12 cellular contexts compared by ENCODE assay signal in the genomic region with DNA sequence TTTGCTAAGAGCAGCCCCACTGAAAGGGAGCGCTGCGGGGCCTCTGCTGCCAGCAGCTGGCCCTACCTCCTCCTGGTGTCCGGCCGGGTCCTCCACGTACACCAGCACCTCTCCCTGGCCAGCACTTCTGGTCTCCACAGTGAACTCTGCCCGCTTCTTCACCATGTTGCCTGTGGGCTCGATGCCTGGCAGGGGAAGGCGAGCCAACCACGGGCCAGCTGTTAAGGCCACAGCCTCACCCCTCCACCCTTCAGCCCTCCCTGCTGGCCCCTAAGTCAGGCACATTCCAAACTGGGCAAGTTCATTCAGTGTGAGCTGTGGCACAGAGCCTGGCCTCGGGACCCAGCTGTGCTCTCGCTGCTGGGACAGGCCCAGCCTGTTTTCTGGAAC. TPM values are rescaled to one million over a fixed set of nuclear protein-coding genes. Genes with fewer than 3 reads are reported as not detected.
A peak's percentile ranks its signal among the peaks of the same experiment; 100 is the strongest.
DNase-seq lines count a peak whose midpoint lies in the region; ATAC-seq lines count a peak whose summit lies in the region.
"Had no signal": no experiment of that assay in that cellular context is flagged by ENCODE, and none has a peak within 500 bp of the region (broad histone marks: within the 10 kb centered on the region; RNA-seq: fewer than 3 reads in every experiment).

No MANE protein-coding gene starts in this region.

- H3K4me3 ChIP-seq in right cardiac atrium (ENCODE audit: low read length): no peak overlapping the region

- ATAC-seq in right cardiac atrium: no peak
- ATAC-seq in HG03457 (IDR thresholded peaks at IDR 0.05; ENCODE audit: unreplicated experiment): no peak
- ATAC-seq: HCT116; PC-3; stimulated activated naive B cell treated with anti-CD40 and anti-IgM and Interleukin-4, amounts not matched to agents 10 μg/mL and 1 μg/mL and 100 μg/mL, for 72 hours had no signal

- no peaks in the 10 kb centered on the region for H3K9me3 ChIP-seq in right cardiac atrium (ENCODE audit: control insufficient read depth, low read length)

- 44% methylated on average over 11 of the region's 11 CpGs for WGBS in right cardiac atrium

- peaks cover 8% of the 10 kb centered on the region for H3K4me1 ChIP-seq in right cardiac atrium (ENCODE audit: control insufficient read depth, insufficient read depth, low read length)

- peak; percentile 49 for DNase-seq in DMS 273 (lab: John Stamatoyannopoulos, UW; ENCODE audit: unreplicated experiment)
- no peak for DNase-seq in DMS 273 treated with DMSO at 0.1 percent for 48 hours (lab: John Stamatoyannopoulos, UW)
- DNase-seq in right cardiac atrium: peak in 1 of 3 donors; percentile 80
- DNase-seq in NCI-H146 (lab: John Stamatoyannopoulos, UW): no peak
- DNase-seq: activated CD8-positive, alpha-beta memory T cell treated with anti-CD3 and anti-CD28 coated beads, Interleukin-2, amount 50 U/mL, for 48 hours; nephron progenitor cell; PC-3; stimulated activated naive B cell treated with anti-CD40 and anti-IgM and Interleukin-4, amounts not matched to agents 10 μg/mL and 1 μg/mL and 100 μg/mL, for 72 hours had no signal

- intact Hi-C loops in right cardiac atrium (cut with DNase I): no loop called here

- peak overlapping the region; percentile 99 for H3K27ac ChIP-seq in right cardiac atrium (ENCODE audit: low read length)
- H3K27ac ChIP-seq in temporal lobe (ENCODE audit: low read depth, low read length): peak overlapping the region; percentile 83
- H3K27ac ChIP-seq: 22Rv1 had no signal

- no peaks in the 10 kb centered on the region for H3K27me3 ChIP-seq in right cardiac atrium (ENCODE audit: control insufficient read depth, insufficient read depth)

RNA-seq across cellular contexts. Expression of gene FLNA, which starts 7.8 kb away (rescaled TPM):
- total RNA-seq in right cardiac atrium (100 to 1,000 TPM; 262 to 363 (median 298) TPM), temporal lobe (88.8 TPM)
- 271 TPM for polyA plus RNA-seq in right cardiac atrium

RNA-seq across cellular contexts. Expression of gene EMD, which starts 12.4 kb away (rescaled TPM):
- total RNA-seq in right cardiac atrium (10 to 100 TPM; 58.5 to 72.9 (median 60.0) TPM), temporal lobe (14.0 TPM)
- polyA plus RNA-seq in right cardiac atrium: 86.1 TPM

RNA-seq across cellular contexts. Expression of gene RPL10, which starts 31.5 kb away (rescaled TPM):
- 1,000 to 10,000 TPM; 2,034 to 2,544 (median 2,211) TPM for total RNA-seq in right cardiac atrium
- 2,857 TPM for polyA plus RNA-seq in right cardiac atrium
- total RNA-seq in temporal lobe: 2,159 TPM

RNA-seq across cellular contexts. Expression of gene DNASE1L1, which starts 42.4 kb away (rescaled TPM):
- total RNA-seq in right cardiac atrium (10 to 100 TPM; 47.3 to 52.6 (median 51.2) TPM), temporal lobe (4.2 TPM)
- polyA plus RNA-seq in right cardiac atrium: 60.5 TPM

RNA-seq across cellular contexts. Expression of gene TAFAZZIN, which starts 44.7 kb away (rescaled TPM):
- 10 to 100 TPM; 38.0 to 45.0 (median 39.0) TPM for total RNA-seq in right cardiac atrium
- 43.9 TPM for polyA plus RNA-seq in right cardiac atrium
- 9.3 TPM for total RNA-seq in temporal lobe
